ENCODE assay signal across 8 cellular contexts in genomic region chr3:186807231-186807630, GRCh38.
DNase-seq lines count a peak whose midpoint lies in the region; ATAC-seq and TF ChIP-seq lines count a peak whose summit lies in the region.

No MANE protein-coding gene starts in this region.

- DNase-seq in activated naive CD4-positive, alpha-beta T cell treated with anti-CD3 and anti-CD28 coated beads, Interleukin-2, amount 10 ng/mL, durations not matched to agents 7 days and 5 days, result no peak
- DNase-seq in activated naive CD4-positive, alpha-beta T cell treated with anti-CD3 and anti-CD28 coated beads, Interleukin-2, amount 50 U/mL, for 16 hours, result no peak
- DNase-seq in WERI-Rb-1 (no peak), Ammon's horn (ENCODE audit: low spot score) (no peak), NCI-H446 (lab: John Stamatoyannopoulos, UW) (no peak)

- peak overlapping the region; percentile 77 for H3K4me3 ChIP-seq in WERI-Rb-1 (ENCODE audit: low read depth, low read length)
- peak overlapping the region; percentile 89 for H3K4me3 ChIP-seq in iPS-18a (ENCODE audit: low read length)
- H3K4me3 ChIP-seq in subcutaneous abdominal adipose tissue (ENCODE audit: low read depth in 1 of 5, low read length in 5 of 5), result peak overlapping the region in 4 of 5 donors; percentile 84 to 98 (median 91)

- H3K9ac ChIP-seq in iPS-18a (ENCODE audit: low read length), result peak overlapping the region; percentile 92
- H3K9ac ChIP-seq in subcutaneous abdominal adipose tissue (ENCODE audit: low read length in 5 of 5), result peak overlapping the region in 1 of 5 donors; percentile 75

- no peaks in the 10 kb centered on the region for H3K27me3 ChIP-seq in WERI-Rb-1 (ENCODE audit: insufficient read depth, low read depth, severe bottlenecking)
- no peaks in the 10 kb centered on the region for H3K27me3 ChIP-seq in iPS-18a (ENCODE audit: control insufficient read depth, insufficient read depth, low read length)
- peaks cover 0 to 4% (median 0%) of the 10 kb centered on the region in 5 donors for H3K27me3 ChIP-seq in subcutaneous abdominal adipose tissue (ENCODE audit: control insufficient read depth in 5 of 5, insufficient read depth in 4 of 5, low read length in 5 of 5)

- H3K36me3 ChIP-seq in WERI-Rb-1, result peaks cover 32% of the 10 kb centered on the region
- peaks cover 21% of the 10 kb centered on the region for H3K36me3 ChIP-seq in iPS-18a (ENCODE audit: control insufficient read depth, low read depth, low read length)
- peaks cover 0 to 9% (median 0%) of the 10 kb centered on the region in 5 donors for H3K36me3 ChIP-seq in subcutaneous abdominal adipose tissue (ENCODE audit: control insufficient read depth in 5 of 5, insufficient read depth in 5 of 5, low read length in 5 of 5)

- H3K36me3 Mint-ChIP-seq in activated naive CD4-positive, alpha-beta T cell treated with anti-CD3 and anti-CD28 coated beads, Interleukin-2, amount 10 ng/mL, durations not matched to agents 7 days and 5 days, result peaks cover 19% of the 10 kb centered on the region

- H3K9me3 Mint-ChIP-seq in activated naive CD4-positive, alpha-beta T cell treated with anti-CD3 and anti-CD28 coated beads, Interleukin-2, amount 10 ng/mL, durations not matched to agents 7 days and 5 days, result no peaks in the 10 kb centered on the region

- CTCF ChIA-PET in activated naive CD4-positive, alpha-beta T cell treated with anti-CD3 and anti-CD28 coated beads, Interleukin-2, amount 10 ng/mL, durations not matched to agents 7 days and 5 days (lab: Charles Lee), result no interaction called here

- H3K4me1 ChIP-seq in iPS-18a (ENCODE audit: control insufficient read depth, low read depth, low read length) (peaks cover 7% of the 10 kb centered on the region), subcutaneous abdominal adipose tissue (ENCODE audit: control insufficient read depth in 5 of 5, insufficient read depth in 5 of 5, low read length in 5 of 5) (peaks cover 0 to 21% (median 14%) of the 10 kb centered on the region in 5 donors)

- peak overlapping the region; percentile 93 for H3K27ac Mint-ChIP-seq in activated naive CD4-positive, alpha-beta T cell treated with anti-CD3 and anti-CD28 coated beads, Interleukin-2, amount 10 ng/mL, durations not matched to agents 7 days and 5 days

- H3K4me3 Mint-ChIP-seq in activated naive CD4-positive, alpha-beta T cell treated with anti-CD3 and anti-CD28 coated beads, Interleukin-2, amount 10 ng/mL, durations not matched to agents 7 days and 5 days, result peak overlapping the region; percentile 94

- no peak for TF ChIP-seq CTCF in WERI-Rb-1 (IDR thresholded peaks at IDR 0.05; ENCODE audit: low read depth, low read length)

- no peaks in the 10 kb centered on the region for H3K9me3 ChIP-seq in WERI-Rb-1 (ENCODE audit: severe bottlenecking)
- H3K9me3 ChIP-seq in iPS-18a (ENCODE audit: control insufficient read depth, low read depth, low read length), result no peaks in the 10 kb centered on the region
- no peaks in the 10 kb centered on the region for H3K9me3 ChIP-seq in subcutaneous abdominal adipose tissue (ENCODE audit: control insufficient read depth in 5 of 5, low read length in 5 of 5)

- no peaks in the 10 kb centered on the region for H3K27me3 Mint-ChIP-seq in activated naive CD4-positive, alpha-beta T cell treated with anti-CD3 and anti-CD28 coated beads, Interleukin-2, amount 10 ng/mL, durations not matched to agents 7 days and 5 days

- H3K4me1 Mint-ChIP-seq in activated naive CD4-positive, alpha-beta T cell treated with anti-CD3 and anti-CD28 coated beads, Interleukin-2, amount 10 ng/mL, durations not matched to agents 7 days and 5 days, result peaks cover 39% of the 10 kb centered on the region

- no peak for ATAC-seq in GM21390 (IDR thresholded peaks at IDR 0.05; ENCODE audit: unreplicated experiment)

- peak overlapping the region; percentile 83; the same call in 1 of the 2 replicates for H3K27ac ChIP-seq in WERI-Rb-1
- no peak overlapping the region for H3K27ac ChIP-seq in iPS-18a (ENCODE audit: low read length)
- H3K27ac ChIP-seq in subcutaneous abdominal adipose tissue (ENCODE audit: low read depth, low read length), result no peak overlapping the region
